8 cellular contexts compared by ENCODE assay signal in genomic region chr3:137110392-137110996, GRCh38.
DNase-seq lines count a peak whose midpoint lies in the region; ATAC-seq and TF ChIP-seq lines count a peak whose summit lies in the region.

No MANE protein-coding gene starts in this region.

- H3K4me1 ChIP-seq in BE2C (no peaks in the 10 kb centered on the region), foreskin keratinocyte (no peaks in the 10 kb centered on the region), thoracic aorta (ENCODE audit: control insufficient read depth in 1 of 2, low read depth in 2 of 2) (no peaks in the 10 kb centered on the region)

- H3K9me3 ChIP-seq in BE2C (no peaks in the 10 kb centered on the region), thoracic aorta (no peaks in the 10 kb centered on the region)

- peak; percentile 25 for DNase-seq in BE2C
- no peak for DNase-seq in HL-60 (ENCODE audit: low read depth in 1 of 2, low spot score in 1 of 2)
- peak; percentile 30 for DNase-seq in SK-N-DZ (ENCODE audit: low spot score)
- DNase-seq in foreskin keratinocyte, result peak in 1 of 2 donors; percentile 30
- no peak for DNase-seq in thoracic aorta (ENCODE audit: low spot score)
- no peak for DNase-seq in KG1 (lab: John Stamatoyannopoulos, UW)
- DNase-seq in NCI-H1930 (lab: John Stamatoyannopoulos, UW), result no peak

- ATAC-seq in GM18508 (IDR thresholded peaks at IDR 0.05; ENCODE audit: insufficient read depth, unreplicated experiment) (peak; percentile 66), foreskin keratinocyte (peak; percentile 87), thoracic aorta (ENCODE audit: insufficient number of reproducible peaks, low FRiP score, low read depth) (no peak)

- H3K4me3 ChIP-seq in BE2C (ENCODE audit: low read depth, low read length), result no peak overlapping the region
- H3K4me3 ChIP-seq in HL-60 (replicated peaks; ENCODE audit: insufficient read depth, low read length), result no peak overlapping the region
- H3K4me3 ChIP-seq in thoracic aorta, result no peak overlapping the region

- peaks cover 33% of the 10 kb centered on the region for H3K27me3 ChIP-seq in BE2C
- no peaks in the 10 kb centered on the region for H3K27me3 ChIP-seq in HL-60 (ENCODE audit: insufficient read depth, poor library complexity, severe bottlenecking)
- H3K27me3 ChIP-seq in foreskin keratinocyte, result no peaks in the 10 kb centered on the region
- no peaks in the 10 kb centered on the region for H3K27me3 ChIP-seq in thoracic aorta (replicated peaks; ENCODE audit: insufficient read depth)

- H3K36me3 ChIP-seq in BE2C, result no peaks in the 10 kb centered on the region
- H3K36me3 ChIP-seq in thoracic aorta, result no peaks in the 10 kb centered on the region

- H3K27ac ChIP-seq in HL-60 (replicated peaks), result no peak overlapping the region
- no peak overlapping the region for H3K27ac ChIP-seq in foreskin keratinocyte
- no peak overlapping the region for H3K27ac ChIP-seq in thoracic aorta

- TF ChIP-seq CTCF in BE2C (IDR thresholded peaks at IDR 0.05; ENCODE audit: low read depth, low read length) (peak; percentile 89), HL-60 (IDR thresholded peaks at IDR 0.05; ENCODE audit: insufficient read depth, low read length) (peak; percentile 68), foreskin keratinocyte (conservative IDR thresholded peaks at IDR 0.05) (peak; percentile 74), thoracic aorta (IDR thresholded peaks at IDR 0.05) (peak; percentile 73)

Comparison
In these comparisons a context has a peak if more than half of its experiments do, and no peak if none do; other contexts are left out.
1. DNase-seq: peak in BE2C (single experiment) and SK-N-DZ (single experiment); none in HL-60 (0 of 2), thoracic aorta (single experiment), KG1 (single experiment) and NCI-H1930 (0 of 2).
2. Peak in every context shown above with its lines, with median percentiles within 50 percentile points of each other: CTCF ChIP-seq.